Comparison of ENCODE assay signal across 19 cellular contexts in the genomic region with DNA sequence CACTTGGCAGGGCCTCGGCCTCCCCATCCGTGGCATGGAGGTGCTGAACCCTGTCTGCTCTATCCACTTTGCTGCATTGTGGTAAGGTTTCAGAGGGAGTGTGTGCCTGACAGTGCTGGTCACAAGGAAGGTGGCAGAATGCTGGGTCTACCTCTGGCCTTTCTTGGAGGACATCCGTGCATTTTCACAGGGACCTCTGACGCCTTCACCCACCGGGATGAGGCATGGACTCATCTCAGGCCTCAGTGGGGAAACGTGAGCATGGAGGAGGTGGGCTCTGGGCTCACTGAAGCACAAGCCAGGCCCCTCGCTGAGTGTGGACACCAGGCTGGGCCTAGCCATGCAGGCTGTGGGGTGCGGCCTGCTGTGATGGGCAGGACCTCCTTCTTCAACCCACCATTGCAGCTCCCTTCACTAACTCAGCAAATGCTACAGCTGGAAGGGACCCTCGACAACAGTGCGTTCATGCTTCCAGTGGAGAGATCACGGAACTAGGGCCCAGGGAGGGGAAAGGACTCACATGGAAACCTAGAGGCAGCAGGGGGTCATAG. TPM values are rescaled to one million over a fixed set of nuclear protein-coding genes. Genes with fewer than 3 reads are reported as not detected.
DNase-seq lines count a peak whose midpoint lies in the region; ATAC-seq and TF ChIP-seq lines count a peak whose summit lies in the region.
"Had no signal": no experiment of that assay in that cellular context is flagged by ENCODE, and none has a peak within 500 bp of the region (broad histone marks: within the 10 kb centered on the region; RNA-seq: fewer than 3 reads in every experiment).

No MANE protein-coding gene starts in this region.

- ATAC-seq in left ventricle myocardium superior (no peak), SK-N-SH treated with all-trans-retinoic acid at 6 μM for 48 hours (no peak), WTC11 (no peak)
- no peak for ATAC-seq in natural killer cell treated with Interleukin-12 subunit alpha and Interleukin-12 subunit beta and Interleukin-15 and Interleukin-18, amount 100 ng/mL, for 72 hours
- ATAC-seq in stimulated activated naive B cell treated with anti-CD40 and anti-IgM and Interleukin-4, amounts not matched to agents 10 μg/mL and 1 μg/mL and 100 μg/mL, for 72 hours (replicated peaks), result no peak
- ATAC-seq: HCT116, PC-3 had no signal

- no peaks in the 10 kb centered on the region for H3K27me3 Mint-ChIP-seq in natural killer cell treated with Interleukin-12 subunit alpha and Interleukin-12 subunit beta and Interleukin-15 and Interleukin-18, amount 100 ng/mL, for 72 hours
- H3K27me3 Mint-ChIP-seq in stimulated activated naive B cell treated with anti-CD40 and anti-IgM and Interleukin-4, amounts not matched to agents 10 μg/mL and 1 μg/mL and 100 μg/mL, for 72 hours, result no peaks in the 10 kb centered on the region
- no peaks in the 10 kb centered on the region; the same call in 1 of the 2 replicates for H3K27me3 Mint-ChIP-seq in WTC11 (ENCODE audit: low read depth)

- H3K4me3 Mint-ChIP-seq in natural killer cell treated with Interleukin-12 subunit alpha and Interleukin-12 subunit beta and Interleukin-15 and Interleukin-18, amount 100 ng/mL, for 72 hours, result no peak overlapping the region
- H3K4me3 Mint-ChIP-seq in stimulated activated naive B cell treated with anti-CD40 and anti-IgM and Interleukin-4, amounts not matched to agents 10 μg/mL and 1 μg/mL and 100 μg/mL, for 72 hours, result no peak overlapping the region
- H3K4me3 Mint-ChIP-seq in WTC11, result no peak overlapping the region
- H3K4me3 Mint-ChIP-seq: CD4-positive, alpha-beta memory T cell had no signal

- H3K9me3 ChIP-seq in right atrium auricular region, result no peaks in the 10 kb centered on the region
- H3K9me3 ChIP-seq in Peyer's patch, result no peaks in the 10 kb centered on the region
- H3K9me3 ChIP-seq: BE2C had no signal

- no peak overlapping the region for H3K27ac Mint-ChIP-seq in natural killer cell treated with Interleukin-12 subunit alpha and Interleukin-12 subunit beta and Interleukin-15 and Interleukin-18, amount 100 ng/mL, for 72 hours
- no peak overlapping the region for H3K27ac Mint-ChIP-seq in stimulated activated naive B cell treated with anti-CD40 and anti-IgM and Interleukin-4, amounts not matched to agents 10 μg/mL and 1 μg/mL and 100 μg/mL, for 72 hours
- no peak overlapping the region for H3K27ac Mint-ChIP-seq in WTC11
- H3K27ac Mint-ChIP-seq: CD4-positive, alpha-beta memory T cell had no signal

- H3K36me3 ChIP-seq in right atrium auricular region (no peaks in the 10 kb centered on the region), Peyer's patch (no peaks in the 10 kb centered on the region)
- H3K36me3 ChIP-seq: BE2C had no signal

- no peaks in the 10 kb centered on the region for H3K36me3 Mint-ChIP-seq in natural killer cell treated with Interleukin-12 subunit alpha and Interleukin-12 subunit beta and Interleukin-15 and Interleukin-18, amount 100 ng/mL, for 72 hours
- no peaks in the 10 kb centered on the region for H3K36me3 Mint-ChIP-seq in stimulated activated naive B cell treated with anti-CD40 and anti-IgM and Interleukin-4, amounts not matched to agents 10 μg/mL and 1 μg/mL and 100 μg/mL, for 72 hours
- H3K36me3 Mint-ChIP-seq in WTC11, result no peaks in the 10 kb centered on the region
- H3K36me3 Mint-ChIP-seq: CD4-positive, alpha-beta memory T cell had no signal

- peak; percentile 30 for DNase-seq in right atrium auricular region (ENCODE audit: low spot score)
- no peak for DNase-seq in left ventricle myocardium superior
- DNase-seq in Peyer's patch, result peak in 2 of 3 donors; percentile 36 to 41
- peak; percentile 34 for DNase-seq in natural killer cell treated with Interleukin-12 subunit alpha and Interleukin-12 subunit beta and Interleukin-15 and Interleukin-18, amount 100 ng/mL, for 72 hours (ENCODE audit: low spot score)
- no peak for DNase-seq in stimulated activated naive B cell treated with anti-CD40 and anti-IgM and Interleukin-4, amounts not matched to agents 10 μg/mL and 1 μg/mL and 100 μg/mL, for 72 hours
- DNase-seq in WTC11 (ENCODE audit: low spot score), result no peak
- DNase-seq: ACHN; BE2C; Calu3; CD4-positive, alpha-beta memory T cell; DMS79; KG1; NCI-H1436; NCI-H2029 treated with DMSO at 0.1 percent for 48 hours; NCI-H774; PC-3 had no signal

- H3K27me3 ChIP-seq in right atrium auricular region (no peaks in the 10 kb centered on the region), Peyer's patch (no peaks in the 10 kb centered on the region)
- H3K27me3 ChIP-seq: BE2C had no signal

- TF ChIP-seq CTCF in right atrium auricular region (IDR thresholded peaks at IDR 0.05) (no peak), Peyer's patch (IDR thresholded peaks at IDR 0.05) (no peak), WTC11 (IDR thresholded peaks at IDR 0.05) (no peak)

- no peaks in the 10 kb centered on the region for H3K9me3 Mint-ChIP-seq in natural killer cell treated with Interleukin-12 subunit alpha and Interleukin-12 subunit beta and Interleukin-15 and Interleukin-18, amount 100 ng/mL, for 72 hours
- H3K9me3 Mint-ChIP-seq in stimulated activated naive B cell treated with anti-CD40 and anti-IgM and Interleukin-4, amounts not matched to agents 10 μg/mL and 1 μg/mL and 100 μg/mL, for 72 hours, result no peaks in the 10 kb centered on the region
- no peaks in the 10 kb centered on the region for H3K9me3 Mint-ChIP-seq in WTC11

- POLR2A ChIA-PET in WTC11 (lab: Charles Lee), result no interaction called here

- H3K27ac ChIP-seq in right atrium auricular region, result no peak overlapping the region
- no peak overlapping the region for H3K27ac ChIP-seq in Peyer's patch

- H3K4me3 ChIP-seq in right atrium auricular region (no peak overlapping the region), Peyer's patch (no peak overlapping the region)

- CTCF ChIA-PET in WTC11 (lab: Charles Lee), result no interaction called here

- intact Hi-C loops in left ventricle myocardium superior (cut with micrococcal nuclease), result no loop called here

- peaks cover 0 to 8% of the 10 kb centered on the region in 2 donors for H3K4me1 Mint-ChIP-seq in natural killer cell treated with Interleukin-12 subunit alpha and Interleukin-12 subunit beta and Interleukin-15 and Interleukin-18, amount 100 ng/mL, for 72 hours (ENCODE audit: low read depth in 2 of 2)
- no peaks in the 10 kb centered on the region for H3K4me1 Mint-ChIP-seq in stimulated activated naive B cell treated with anti-CD40 and anti-IgM and Interleukin-4, amounts not matched to agents 10 μg/mL and 1 μg/mL and 100 μg/mL, for 72 hours
- peaks cover 3% of the 10 kb centered on the region; the same call in 1 of the 2 replicates for H3K4me1 Mint-ChIP-seq in WTC11
- H3K4me1 Mint-ChIP-seq: CD4-positive, alpha-beta memory T cell had no signal

- H3K4me1 ChIP-seq in right atrium auricular region, result no peaks in the 10 kb centered on the region
- no peaks in the 10 kb centered on the region for H3K4me1 ChIP-seq in Peyer's patch

- TF ChIP-seq POLR2A in Peyer's patch (IDR thresholded peaks at IDR 0.05), result no peak

TF ChIP-seq in SK-N-SH treated with all-trans-retinoic acid at 6 μM for 48 hours, 23 proteins besides CTCF, POLR2A, EP300 and RAD21 (continues in another document):
- TF ChIP-seq, protein P1, sequence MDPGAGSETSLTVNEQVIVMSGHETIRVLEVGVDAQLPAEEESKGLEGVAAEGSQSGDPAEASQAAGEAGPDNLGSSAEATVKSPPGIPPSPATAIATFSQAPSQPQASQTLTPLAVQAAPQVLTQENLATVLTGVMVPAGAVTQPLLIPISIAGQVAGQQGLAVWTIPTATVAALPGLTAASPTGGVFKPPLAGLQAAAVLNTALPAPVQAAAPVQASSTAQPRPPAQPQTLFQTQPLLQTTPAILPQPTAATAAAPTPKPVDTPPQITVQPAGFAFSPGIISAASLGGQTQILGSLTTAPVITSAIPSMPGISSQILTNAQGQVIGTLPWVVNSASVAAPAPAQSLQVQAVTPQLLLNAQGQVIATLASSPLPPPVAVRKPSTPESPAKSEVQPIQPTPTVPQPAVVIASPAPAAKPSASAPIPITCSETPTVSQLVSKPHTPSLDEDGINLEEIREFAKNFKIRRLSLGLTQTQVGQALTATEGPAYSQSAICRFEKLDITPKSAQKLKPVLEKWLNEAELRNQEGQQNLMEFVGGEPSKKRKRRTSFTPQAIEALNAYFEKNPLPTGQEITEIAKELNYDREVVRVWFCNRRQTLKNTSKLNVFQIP (CRISPR knock-in tag; IDR thresholded peaks at IDR 0.05; ENCODE audit: borderline replicate concordance, low read depth), result no peak
- TF ChIP-seq ESRRG (CRISPR knock-in tag; IDR thresholded peaks at IDR 0.05) (no peak), GLIS3 (CRISPR knock-in tag; IDR thresholded peaks at IDR 0.05) (no peak)

TF ChIP-seq in WTC11, 78 proteins besides CTCF, POLR2A, EP300 and RAD21 (continues in another document):
- TF ChIP-seq, protein P2, sequence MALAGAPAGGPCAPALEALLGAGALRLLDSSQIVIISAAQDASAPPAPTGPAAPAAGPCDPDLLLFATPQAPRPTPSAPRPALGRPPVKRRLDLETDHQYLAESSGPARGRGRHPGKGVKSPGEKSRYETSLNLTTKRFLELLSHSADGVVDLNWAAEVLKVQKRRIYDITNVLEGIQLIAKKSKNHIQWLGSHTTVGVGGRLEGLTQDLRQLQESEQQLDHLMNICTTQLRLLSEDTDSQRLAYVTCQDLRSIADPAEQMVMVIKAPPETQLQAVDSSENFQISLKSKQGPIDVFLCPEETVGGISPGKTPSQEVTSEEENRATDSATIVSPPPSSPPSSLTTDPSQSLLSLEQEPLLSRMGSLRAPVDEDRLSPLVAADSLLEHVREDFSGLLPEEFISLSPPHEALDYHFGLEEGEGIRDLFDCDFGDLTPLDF (CRISPR knock-in tag; IDR thresholded peaks at IDR 0.05), result no peak
- no peak for TF ChIP-seq MYBL2 (CRISPR knock-in tag; IDR thresholded peaks at IDR 0.05)
- TF ChIP-seq GRHL2 (CRISPR knock-in tag; IDR thresholded peaks at IDR 0.05; ENCODE audit: insufficient replicate concordance, severe bottlenecking), result no peak
- TF ChIP-seq RELA (CRISPR knock-in tag; IDR thresholded peaks at IDR 0.05; ENCODE audit: borderline replicate concordance), result no peak
- no peak for TF ChIP-seq MXD4 (CRISPR knock-in tag; IDR thresholded peaks at IDR 0.05; ENCODE audit: borderline replicate concordance)
- no peak for TF ChIP-seq NFE2L1 (CRISPR knock-in tag; IDR thresholded peaks at IDR 0.05)
- no peak for TF ChIP-seq CREB1 (CRISPR knock-in tag; IDR thresholded peaks at IDR 0.05)
- TF ChIP-seq TEAD4 (CRISPR knock-in tag; IDR thresholded peaks at IDR 0.05), result no peak
- TF ChIP-seq KAT7 (CRISPR knock-in tag; IDR thresholded peaks at IDR 0.05; ENCODE audit: borderline replicate concordance), result no peak

RNA-seq across cellular contexts. Expression of a gene that starts 8.6 kb away (rescaled TPM):
- not detected for total RNA-seq in right atrium auricular region
- total RNA-seq in left ventricle myocardium superior, result not detected
- total RNA-seq in Peyer's patch, result not detected
- not detected for total RNA-seq in natural killer cell treated with Interleukin-12 subunit alpha and Interleukin-12 subunit beta and Interleukin-15 and Interleukin-18, amount 100 ng/mL, for 72 hours
- not detected in 3 replicates for total RNA-seq in WTC11 (2021)
- total RNA-seq: Calu3; CD4-positive, alpha-beta memory T cell; NCI-H460; PC-3 had no signal

RNA-seq across cellular contexts. Expression of a gene that starts 39.2 kb away (rescaled TPM):
- total RNA-seq in right atrium auricular region (1 to 10 TPM; 8.9 to 9.7 TPM), left ventricle myocardium superior (15.3 TPM), Peyer's patch (100 to 1,000 TPM in 1 of 4 donors, 10 to 100 TPM in 3; 31.4 to 101 (median 82.1) TPM), WTC11 (2021) (44.3 to 48.4 TPM (median 44.6 TPM) in 3 replicates)
- 10 to 100 TPM; 27.4 to 40.5 TPM for total RNA-seq in natural killer cell treated with Interleukin-12 subunit alpha and Interleukin-12 subunit beta and Interleukin-15 and Interleukin-18, amount 100 ng/mL, for 72 hours

Comparison
In these comparisons a context has a peak if more than half of its experiments do, and no peak if none do; other contexts are left out.
1. DNase-seq: peak in right atrium auricular region (single experiment), Peyer's patch (2 of 3) and natural killer cell treated with Interleukin-12 subunit alpha and Interleukin-12 subunit beta and Interleukin-15 and Interleukin-18, amount 100 ng/mL, for 72 hours (single experiment); none in left ventricle myocardium superior (single experiment), stimulated activated naive B cell treated with anti-CD40 and anti-IgM and Interleukin-4, amounts not matched to agents 10 μg/mL and 1 μg/mL and 100 μg/mL, for 72 hours (single experiment) and WTC11 (single experiment).